Comparison of ENCODE assay signal across 8 cellular contexts in the genomic region with DNA sequence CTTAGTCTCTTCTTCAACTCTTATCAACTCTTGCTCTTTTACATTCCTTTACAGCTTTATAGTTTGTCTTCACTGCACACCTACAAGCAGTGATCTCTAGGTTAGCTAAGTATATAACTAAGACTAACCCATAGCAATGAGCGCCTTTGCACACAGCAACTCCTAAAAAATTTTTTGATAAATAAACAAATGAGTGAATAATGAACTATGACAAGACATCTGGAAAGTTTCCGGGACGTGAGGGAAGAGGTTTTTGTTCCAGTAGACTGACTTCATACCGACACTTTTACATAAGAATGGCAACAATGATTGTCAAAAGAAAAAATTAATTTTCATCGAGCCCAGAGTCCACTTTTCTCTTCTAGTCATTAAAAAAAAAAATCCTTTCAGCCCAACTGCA.
DNase-seq lines count a peak whose midpoint lies in the region; ATAC-seq and TF ChIP-seq lines count a peak whose summit lies in the region.

No MANE protein-coding gene starts in this region.

- no peak for TF ChIP-seq CTCF in GM06990 (IDR thresholded peaks at IDR 0.05; ENCODE audit: insufficient read depth, low read length, poor library complexity, severe bottlenecking)
- no peak for TF ChIP-seq CTCF in retinal pigment epithelial cell (conservative IDR thresholded peaks at IDR 0.05; ENCODE audit: low read depth, low read length)

- H3K4me3 ChIP-seq in GM06990 (replicated peaks; ENCODE audit: low read depth, low read length) (peak overlapping the region; percentile 73), retinal pigment epithelial cell (ENCODE audit: low read length) (peak overlapping the region; percentile 75)

- no peaks in the 10 kb centered on the region for H3K27me3 ChIP-seq in GM06990 (replicated peaks; ENCODE audit: control insufficient read depth, insufficient read depth, low read length)

- intact Hi-C loops in posterior cingulate gyrus (cut with DNase I) = loop anchor here (2.0 to 5.0 kb wide), 3 partner anchors 141 to 212 kb away; partner anchors contain the start of genes KBTBD6, MRPS31 and WBP4
- intact Hi-C loops in posterior vena cava (cut with DNase I) = no loop called here

- peak; percentile 3; the same call in 1 of the 3 replicates for ATAC-seq in SK-N-SH treated with all-trans-retinoic acid at 6 μM for 48 hours

- H3K36me3 ChIP-seq in GM06990 (ENCODE audit: control insufficient read depth, insufficient read depth, low read length) = no peaks in the 10 kb centered on the region

- DNase-seq in GM06990 (ENCODE audit: extremely low read depth, insufficient read length) (no peak), fibroblast of peridontal ligament (ENCODE audit: extremely low read depth) (peak; percentile 38), retinal pigment epithelial cell (ENCODE audit: low read depth) (no peak), posterior cingulate gyrus (no peak), SW480 (ENCODE audit: low spot score) (no peak), posterior vena cava (ENCODE audit: low spot score) (no peak), inferior parietal cortex (ENCODE audit: extremely low spot score) (no peak)

TF ChIP-seq in SK-N-SH treated with all-trans-retinoic acid at 6 μM for 48 hours, 23 proteins besides CTCF, POLR2A, EP300 and RAD21:
- TF ChIP-seq, protein P1, sequence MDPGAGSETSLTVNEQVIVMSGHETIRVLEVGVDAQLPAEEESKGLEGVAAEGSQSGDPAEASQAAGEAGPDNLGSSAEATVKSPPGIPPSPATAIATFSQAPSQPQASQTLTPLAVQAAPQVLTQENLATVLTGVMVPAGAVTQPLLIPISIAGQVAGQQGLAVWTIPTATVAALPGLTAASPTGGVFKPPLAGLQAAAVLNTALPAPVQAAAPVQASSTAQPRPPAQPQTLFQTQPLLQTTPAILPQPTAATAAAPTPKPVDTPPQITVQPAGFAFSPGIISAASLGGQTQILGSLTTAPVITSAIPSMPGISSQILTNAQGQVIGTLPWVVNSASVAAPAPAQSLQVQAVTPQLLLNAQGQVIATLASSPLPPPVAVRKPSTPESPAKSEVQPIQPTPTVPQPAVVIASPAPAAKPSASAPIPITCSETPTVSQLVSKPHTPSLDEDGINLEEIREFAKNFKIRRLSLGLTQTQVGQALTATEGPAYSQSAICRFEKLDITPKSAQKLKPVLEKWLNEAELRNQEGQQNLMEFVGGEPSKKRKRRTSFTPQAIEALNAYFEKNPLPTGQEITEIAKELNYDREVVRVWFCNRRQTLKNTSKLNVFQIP (CRISPR knock-in tag; IDR thresholded peaks at IDR 0.05; ENCODE audit: borderline replicate concordance, low read depth) = no peak
- TF ChIP-seq, protein P2, sequence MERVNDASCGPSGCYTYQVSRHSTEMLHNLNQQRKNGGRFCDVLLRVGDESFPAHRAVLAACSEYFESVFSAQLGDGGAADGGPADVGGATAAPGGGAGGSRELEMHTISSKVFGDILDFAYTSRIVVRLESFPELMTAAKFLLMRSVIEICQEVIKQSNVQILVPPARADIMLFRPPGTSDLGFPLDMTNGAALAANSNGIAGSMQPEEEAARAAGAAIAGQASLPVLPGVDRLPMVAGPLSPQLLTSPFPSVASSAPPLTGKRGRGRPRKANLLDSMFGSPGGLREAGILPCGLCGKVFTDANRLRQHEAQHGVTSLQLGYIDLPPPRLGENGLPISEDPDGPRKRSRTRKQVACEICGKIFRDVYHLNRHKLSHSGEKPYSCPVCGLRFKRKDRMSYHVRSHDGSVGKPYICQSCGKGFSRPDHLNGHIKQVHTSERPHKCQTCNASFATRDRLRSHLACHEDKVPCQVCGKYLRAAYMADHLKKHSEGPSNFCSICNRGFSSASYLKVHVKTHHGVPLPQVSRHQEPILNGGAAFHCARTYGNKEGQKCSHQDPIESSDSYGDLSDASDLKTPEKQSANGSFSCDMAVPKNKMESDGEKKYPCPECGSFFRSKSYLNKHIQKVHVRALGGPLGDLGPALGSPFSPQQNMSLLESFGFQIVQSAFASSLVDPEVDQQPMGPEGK (CRISPR knock-in tag; IDR thresholded peaks at IDR 0.05; ENCODE audit: borderline replicate concordance) = no peak
- no peak for TF ChIP-seq ZFP3 (CRISPR knock-in tag; IDR thresholded peaks at IDR 0.05)
- TF ChIP-seq CSDC2 (CRISPR knock-in tag; IDR thresholded peaks at IDR 0.05) = no peak
- TF ChIP-seq, protein P3, sequence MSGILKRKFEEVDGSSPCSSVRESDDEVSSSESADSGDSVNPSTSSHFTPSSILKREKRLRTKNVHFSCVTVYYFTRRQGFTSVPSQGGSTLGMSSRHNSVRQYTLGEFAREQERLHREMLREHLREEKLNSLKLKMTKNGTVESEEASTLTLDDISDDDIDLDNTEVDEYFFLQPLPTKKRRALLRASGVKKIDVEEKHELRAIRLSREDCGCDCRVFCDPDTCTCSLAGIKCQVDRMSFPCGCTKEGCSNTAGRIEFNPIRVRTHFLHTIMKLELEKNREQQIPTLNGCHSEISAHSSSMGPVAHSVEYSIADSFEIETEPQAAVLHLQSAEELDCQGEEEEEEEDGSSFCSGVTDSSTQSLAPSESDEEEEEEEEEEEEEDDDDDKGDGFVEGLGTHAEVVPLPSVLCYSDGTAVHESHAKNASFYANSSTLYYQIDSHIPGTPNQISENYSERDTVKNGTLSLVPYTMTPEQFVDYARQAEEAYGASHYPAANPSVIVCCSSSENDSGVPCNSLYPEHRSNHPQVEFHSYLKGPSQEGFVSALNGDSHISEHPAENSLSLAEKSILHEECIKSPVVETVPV (CRISPR knock-in tag; IDR thresholded peaks at IDR 0.05) = no peak
- no peak for TF ChIP-seq ZNF70 (CRISPR knock-in tag; IDR thresholded peaks at IDR 0.05)
- no peak for TF ChIP-seq RARB (CRISPR knock-in tag; IDR thresholded peaks at IDR 0.05)
